Comparison of ENCODE assay signal across 8 cellular contexts in genomic region chr1:88061106-88061829, GRCh38.
DNase-seq lines count a peak whose midpoint lies in the region; ATAC-seq and TF ChIP-seq lines count a peak whose summit lies in the region.

No MANE protein-coding gene starts in this region.

- no peak overlapping the region for H3K4me3 ChIP-seq in breast epithelium
- no peak overlapping the region for H3K4me3 ChIP-seq in uterus
- no peak overlapping the region for H3K4me3 ChIP-seq in CD8-positive, alpha-beta T cell (ENCODE audit: low read depth, low read length)

- peak; percentile 38 to 61 (median 57) for TF ChIP-seq CTCF in breast epithelium (IDR thresholded peaks at IDR 0.05)
- TF ChIP-seq CTCF in uterus (IDR thresholded peaks at IDR 0.05): peak in 3 of 4 experiments; percentile 38 to 50 (median 41)
- TF ChIP-seq CTCF in CD8-positive, alpha-beta T cell (IDR thresholded peaks at IDR 0.05): no peak

- H3K36me3 Mint-ChIP-seq in CD8-positive, alpha-beta T cell: no peaks in the 10 kb centered on the region

- TF ChIP-seq POLR2A in breast epithelium (IDR thresholded peaks at IDR 0.05): no peak
- TF ChIP-seq POLR2A in uterus (IDR thresholded peaks at IDR 0.05): no peak

- H3K4me1 ChIP-seq in breast epithelium (peaks cover 0 to 9% of the 10 kb centered on the region in 2 donors), uterus (no peaks in the 10 kb centered on the region)
- no peaks in the 10 kb centered on the region for H3K4me1 ChIP-seq in CD8-positive, alpha-beta T cell (ENCODE audit: insufficient read depth, low read length)

- no peaks in the 10 kb centered on the region for H3K4me1 Mint-ChIP-seq in CD8-positive, alpha-beta T cell (ENCODE audit: low read depth)

- intact Hi-C loops in breast epithelium (cut with DNase I; ENCODE audit: low total_unique reads) (no loop called here), left colon (cut with DNase I, micrococcal nuclease) (loop anchor here in 1 of 2 donors (10.0 kb wide), 1 partner anchor 766 kb away; no protein-coding TSS in a partner anchor), uterus (cut with DNase I; ENCODE audit: low total_unique reads) (no loop called here)
- intact Hi-C loops in CD8-positive, alpha-beta T cell (cut with DNase I, micrococcal nuclease): loop anchor here in 1 of 2 experiments (5.0 kb wide), 1 partner anchor 769 kb away; no protein-coding TSS in a partner anchor

- DNase-seq in A172 (ENCODE audit: low spot score) (peak; percentile 54), GM04504 (ENCODE audit: low read depth) (peak; percentile 23), NCI-H69 (lab: John Stamatoyannopoulos, UW) (peak; percentile 75), breast epithelium (ENCODE audit: low spot score in 2 of 2) (peak in 1 of 2 donors; percentile 20), left colon (peak; percentile 37 to 70), uterus (peak; percentile 17 to 23)
- DNase-seq in CD8-positive, alpha-beta T cell: no peak

- no peaks in the 10 kb centered on the region for H3K9me3 ChIP-seq in breast epithelium
- no peaks in the 10 kb centered on the region for H3K9me3 ChIP-seq in uterus
- no peaks in the 10 kb centered on the region for H3K9me3 ChIP-seq in CD8-positive, alpha-beta T cell (ENCODE audit: low read length)

- peaks cover 0 to 6% of the 10 kb centered on the region in 2 donors for H3K27me3 ChIP-seq in breast epithelium
- H3K27me3 ChIP-seq in uterus: no peaks in the 10 kb centered on the region
- H3K27me3 ChIP-seq in CD8-positive, alpha-beta T cell (ENCODE audit: insufficient read depth, low read length): no peaks in the 10 kb centered on the region

- ATAC-seq in HG02870 (IDR thresholded peaks at IDR 0.05; ENCODE audit: unreplicated experiment) (peak; percentile 72), left colon (peak; percentile 91)
- ATAC-seq in CD8-positive, alpha-beta T cell: no peak

- H3K27ac ChIP-seq in breast epithelium (no peak overlapping the region), uterus (no peak overlapping the region)
- no peak overlapping the region for H3K27ac ChIP-seq in CD8-positive, alpha-beta T cell (ENCODE audit: low read depth, low read length)

- CTCF ChIA-PET in CD8-positive, alpha-beta T cell (lab: Charles Lee): no interaction called here

- H3K36me3 ChIP-seq in breast epithelium: no peaks in the 10 kb centered on the region
- H3K36me3 ChIP-seq in uterus: no peaks in the 10 kb centered on the region
- no peaks in the 10 kb centered on the region for H3K36me3 ChIP-seq in CD8-positive, alpha-beta T cell (ENCODE audit: insufficient read depth, low read length)

- POLR2A ChIA-PET in CD8-positive, alpha-beta T cell (lab: Charles Lee): no interaction called here

- H3K27me3 Mint-ChIP-seq in CD8-positive, alpha-beta T cell (ENCODE audit: low read depth): peaks cover 4% of the 10 kb centered on the region

- no peaks in the 10 kb centered on the region for H3K9me3 Mint-ChIP-seq in CD8-positive, alpha-beta T cell

- no peak overlapping the region for H3K4me3 Mint-ChIP-seq in CD8-positive, alpha-beta T cell

- no peak overlapping the region for H3K27ac Mint-ChIP-seq in CD8-positive, alpha-beta T cell

Comparison
In these comparisons a context has a peak if more than half of its experiments do, and no peak if none do; other contexts are left out.
1. DNase-seq: peak in A172 (single experiment), GM04504 (single experiment), NCI-H69 (single experiment), left colon (2 of 2) and uterus (2 of 2); none in CD8-positive, alpha-beta T cell (0 of 7).